In the genomic region with DNA sequence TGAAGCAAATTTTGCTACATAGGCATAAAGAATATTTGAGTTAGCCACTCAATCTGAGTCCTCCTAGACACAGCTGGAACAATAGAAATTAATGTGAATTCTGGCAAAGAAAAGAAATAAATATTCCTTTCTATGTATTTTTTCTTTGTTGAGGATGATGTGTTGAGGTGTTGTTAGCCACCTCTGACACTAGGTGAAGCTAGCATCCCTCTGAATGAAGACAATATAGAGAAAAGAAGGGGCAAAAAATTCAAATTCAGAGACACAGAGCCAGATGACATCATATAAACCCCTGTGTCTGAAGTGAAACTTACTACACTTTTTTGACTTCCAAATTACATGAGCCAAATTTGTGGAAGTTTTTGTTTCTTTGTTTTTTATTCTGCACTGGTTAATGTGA, we compare ENCODE assay signal across 13 cellular contexts. TPM values are rescaled to one million over a fixed set of nuclear protein-coding genes. Genes with fewer than 3 reads are reported as not detected.
DNase-seq lines count a peak whose midpoint lies in the region; ATAC-seq, FAIRE-seq and TF ChIP-seq lines count a peak whose summit lies in the region.
"Had no signal": no experiment of that assay in that cellular context is flagged by ENCODE, and none has a peak within 500 bp of the region (broad histone marks: within the 10 kb centered on the region; RNA-seq: fewer than 3 reads in every experiment).

No MANE protein-coding gene starts in this region.

- no peak overlapping the region for H3K27ac ChIP-seq in WERI-Rb-1
- no peak overlapping the region for H3K27ac ChIP-seq in keratinocyte (ENCODE audit: control insufficient read depth, insufficient read depth, low read length)
- H3K27ac ChIP-seq: dorsolateral prefrontal cortex had no signal

- H3K27ac Mint-ChIP-seq in stimulated activated effector memory CD8-positive, alpha-beta T cell treated with anti-CD3 and anti-CD28 coated beads, Interleukin-12 subunit alpha, Interleukin-12 subunit beta, amount 100 ng/mL, for 72 hours, result no peak overlapping the region

- no peaks in the 10 kb centered on the region for H3K9me3 Mint-ChIP-seq in stimulated activated effector memory CD8-positive, alpha-beta T cell treated with anti-CD3 and anti-CD28 coated beads, Interleukin-12 subunit alpha, Interleukin-12 subunit beta, amount 100 ng/mL, for 72 hours

- no peaks in the 10 kb centered on the region for H3K9me1 ChIP-seq in keratinocyte (ENCODE audit: control insufficient read depth, extremely low read depth, insufficient read depth, low read length)

- CTCF ChIA-PET in GM10248 (lab: Yijun Ruan, JAX), result interaction anchor here (1.8 kb wide), 1 partner anchor 18 kb away, joined by 5 read pairs; no protein-coding TSS in a partner anchor

- H3K79me2 ChIP-seq in keratinocyte (ENCODE audit: control insufficient read depth, insufficient read depth, low read length), result no peaks in the 10 kb centered on the region

- H3K4me1 ChIP-seq in keratinocyte (ENCODE audit: control insufficient read depth, extremely low read depth, insufficient read depth, low read length), result no peaks in the 10 kb centered on the region

- H3K4me3 Mint-ChIP-seq in stimulated activated effector memory CD8-positive, alpha-beta T cell treated with anti-CD3 and anti-CD28 coated beads, Interleukin-12 subunit alpha, Interleukin-12 subunit beta, amount 100 ng/mL, for 72 hours, result no peak overlapping the region

- H3K27me3 ChIP-seq in WERI-Rb-1 (ENCODE audit: insufficient read depth, low read depth, severe bottlenecking) (no peaks in the 10 kb centered on the region), keratinocyte (ENCODE audit: control insufficient read depth, extremely low read depth, insufficient read depth, low read length) (no peaks in the 10 kb centered on the region)
- H3K27me3 ChIP-seq: dorsolateral prefrontal cortex had no signal

- H3K9me3 ChIP-seq in WERI-Rb-1 (ENCODE audit: severe bottlenecking) (no peaks in the 10 kb centered on the region), keratinocyte (ENCODE audit: control insufficient read depth, low read depth, low read length) (no peaks in the 10 kb centered on the region)

- POLR2A ChIA-PET in GM10248 (lab: Yijun Ruan, JAX), result no interaction called here

- no peak overlapping the region for H3K4me3 ChIP-seq in GM12865 (ENCODE audit: low read depth, low read length)
- no peak overlapping the region for H3K4me3 ChIP-seq in WERI-Rb-1 (ENCODE audit: low read depth, low read length)
- H3K4me3 ChIP-seq in keratinocyte (ENCODE audit: control insufficient read depth in 2 of 3, extremely low read depth in 1 of 3, insufficient read depth in 2 of 3, low read depth in 1 of 3, low read length in 3 of 3), result no peak overlapping the region
- H3K4me3 ChIP-seq: dorsolateral prefrontal cortex had no signal

- TF ChIP-seq CTCF in GM12865 (IDR thresholded peaks at IDR 0.05; ENCODE audit: insufficient read depth, low read depth, low read length, missing control alignments) (peak; percentile 12), LNCAP (IDR thresholded peaks at IDR 0.05) (peak; percentile 75), WERI-Rb-1 (IDR thresholded peaks at IDR 0.05; ENCODE audit: low read depth, low read length) (peak; percentile 60), keratinocyte (optimal IDR thresholded peaks at IDR 0.05 in 1 of 3, IDR thresholded peaks at IDR 0.05 in 1 of 3, conservative IDR thresholded peaks at IDR 0.05 in 1 of 3; ENCODE audit: extremely low read depth in 1 of 3, insufficient read depth in 2 of 3, low read length in 3 of 3) (peak; percentile 23 to 64 (median 63)), GM10248 (IDR thresholded peaks at IDR 0.05; ENCODE audit: control extremely low read depth, extremely low read depth, low read depth, missing control alignments) (no peak)

- ATAC-seq in stimulated activated effector memory CD8-positive, alpha-beta T cell treated with anti-CD3 and anti-CD28 coated beads, Interleukin-12 subunit alpha, Interleukin-12 subunit beta, amount 100 ng/mL, for 72 hours, result no peak
- no peak for ATAC-seq in GM21526 (IDR thresholded peaks at IDR 0.05; ENCODE audit: low FRiP score, unreplicated experiment)

- no peaks in the 10 kb centered on the region for H3K4me1 Mint-ChIP-seq in stimulated activated effector memory CD8-positive, alpha-beta T cell treated with anti-CD3 and anti-CD28 coated beads, Interleukin-12 subunit alpha, Interleukin-12 subunit beta, amount 100 ng/mL, for 72 hours

- dilution Hi-C loops in keratinocyte (cut with MboI; ENCODE audit: extremely low pct_ligation_motif_present, low sequenced_read_pairs), result no loop called here

- no peak overlapping the region for H3K9ac ChIP-seq in keratinocyte (ENCODE audit: control insufficient read depth, extremely low read depth, insufficient read depth, low read length)

- no peak for FAIRE-seq in keratinocyte (lab: Jason Lieb, UNC)
- FAIRE-seq: H54 had no signal

- H3K36me3 Mint-ChIP-seq in stimulated activated effector memory CD8-positive, alpha-beta T cell treated with anti-CD3 and anti-CD28 coated beads, Interleukin-12 subunit alpha, Interleukin-12 subunit beta, amount 100 ng/mL, for 72 hours, result no peaks in the 10 kb centered on the region

- no peak overlapping the region for H2AFZ ChIP-seq in keratinocyte (ENCODE audit: control insufficient read depth, low read length)

- no peak overlapping the region for H3K4me2 ChIP-seq in keratinocyte (ENCODE audit: control insufficient read depth, extremely low read depth, insufficient read depth, low read depth, low read length)

- H4K20me1 ChIP-seq in keratinocyte (ENCODE audit: control insufficient read depth, extremely low read depth, insufficient read depth, low read length), result no peaks in the 10 kb centered on the region

- H3K36me3 ChIP-seq in WERI-Rb-1, result no peaks in the 10 kb centered on the region
- no peaks in the 10 kb centered on the region for H3K36me3 ChIP-seq in keratinocyte (ENCODE audit: control insufficient read depth in 2 of 2, extremely low read depth in 1 of 2, insufficient read depth in 2 of 2, low read length in 2 of 2)

- DNase-seq in GM12865 (ENCODE audit: low read depth) (no peak), WERI-Rb-1 (no peak), keratinocyte (ENCODE audit: low read depth, low spot score) (no peak), AG20443 (ENCODE audit: low spot score) (no peak), GM10248 (ENCODE audit: extremely low spot score) (no peak)
- no peak for DNase-seq in stimulated activated effector memory CD8-positive, alpha-beta T cell treated with anti-CD3 and anti-CD28 coated beads, Interleukin-12 subunit alpha, Interleukin-12 subunit beta, amount 100 ng/mL, for 72 hours (ENCODE audit: low spot score in 2 of 2)
- DNase-seq: activated naive CD4-positive, alpha-beta T cell treated with Interleukin-2 at 50 U/mL for 16 hours; DMS79 treated with DMSO at 0.1 percent for 48 hours; dorsolateral prefrontal cortex; NCI-H2171 treated with DMSO at 0.1 percent for 48 hours had no signal

RNA-seq across cellular contexts. Expression of a gene that starts 34.6 kb away (rescaled TPM):
- 0.26 to 0.73 TPM (median 0.28 TPM) in 3 replicates for polyA plus RNA-seq in keratinocyte
- not detected for polyA plus RNA-seq in keratinocyte (2011; ENCODE audit: low read depth)
- 0.12 and 0.45 TPM in 2 replicates for polyA plus RNA-seq in keratinocyte (2011; cell fraction: cytosol; rRNA removed)
- 0.85 and 0.89 TPM in 2 replicates for polyA plus RNA-seq in keratinocyte (2011; cell fraction: nucleus; rRNA removed)
- 0.23 and 0.32 TPM in 2 replicates for polyA plus RNA-seq in keratinocyte (2012; ENCODE audit: low replicate concordance)
- 0.06 to 0.73 TPM in 2 of 3 replicates, not detected in the other for polyA minus RNA-seq in keratinocyte
- not detected for polyA minus RNA-seq in keratinocyte (2011; cell fraction: cytosol; rRNA and poly(A)+ RNA removed)
- polyA minus RNA-seq in keratinocyte (2011; cell fraction: nucleus; rRNA and poly(A)+ RNA removed), result 1.1 and 1.5 TPM in 2 replicates

RNA-seq across cellular contexts. Expression of a gene that starts 44.9 kb away (rescaled TPM):
- 0.03 to 0.10 TPM in 2 of 3 replicates, not detected in the other for polyA plus RNA-seq in keratinocyte
- polyA plus RNA-seq in keratinocyte (2011; ENCODE audit: low read depth), result 0.44 TPM
- polyA plus RNA-seq in keratinocyte (2011; cell fraction: cytosol; rRNA removed), result 0.03 TPM in 1 of 2 replicates, not detected in the other
- 0.08 and 0.24 TPM in 2 replicates for polyA plus RNA-seq in keratinocyte (2011; cell fraction: nucleus; rRNA removed)
- not detected in 2 replicates for polyA plus RNA-seq in keratinocyte (2012; ENCODE audit: low replicate concordance)
- not detected in 3 replicates for polyA minus RNA-seq in keratinocyte
- not detected for polyA minus RNA-seq in keratinocyte (2011; cell fraction: cytosol; rRNA and poly(A)+ RNA removed)
- polyA minus RNA-seq in keratinocyte (2011; cell fraction: nucleus; rRNA and poly(A)+ RNA removed), result not detected in 2 replicates
